Comparison of ENCODE assay signal across 11 cellular contexts in genomic region chr1:8680628-8681316, GRCh38.
DNase-seq lines count a peak whose midpoint lies in the region; ATAC-seq, FAIRE-seq and TF ChIP-seq lines count a peak whose summit lies in the region.
"Had no signal": no experiment of that assay in that cellular context is flagged by ENCODE, and none has a peak within 500 bp of the region (broad histone marks: within the 10 kb centered on the region; RNA-seq: fewer than 3 reads in every experiment).

No MANE protein-coding gene starts in this region.

- H3K36me3 ChIP-seq in HepG2 (replicated peaks in 1 of 2; ENCODE audit: control insufficient read depth in 1 of 2, insufficient read depth in 2 of 2, low read length in 2 of 2) = no peaks in the 10 kb centered on the region
- H3K36me3 ChIP-seq in tibial nerve = no peaks in the 10 kb centered on the region

- H3K9me3 ChIP-seq in HepG2 (ENCODE audit: low read length) = no peaks in the 10 kb centered on the region
- H3K9me3 ChIP-seq in tibial nerve = no peaks in the 10 kb centered on the region

- no peaks in the 10 kb centered on the region for H3K27me3 Mint-ChIP-seq in activated CD4-positive, alpha-beta T cell treated with anti-CD3 and anti-CD28 coated beads, Interleukin-2, amount 10 ng/mL, durations not matched to agents 24 days and 14 days
- H3K27me3 Mint-ChIP-seq in activated T-helper 17 cell treated with anti-CD3 and anti-CD28 coated beads, Interleukin-2, amount 50 U/mL, for 72 hours = no peaks in the 10 kb centered on the region

- no peak for TF ChIP-seq CTCF in HepG2 (CRISPR knock-in tag; IDR thresholded peaks at IDR 0.05)
- TF ChIP-seq CTCF in tibial nerve (IDR thresholded peaks at IDR 0.05) = no peak
- no peak for TF ChIP-seq CTCF in omental fat pad (IDR thresholded peaks at IDR 0.05)

- POLR2A ChIA-PET in HepG2 (lab: Yijun Ruan, JAX) = interaction anchor here (0.8 to 2.1 kb wide), 5 partner anchors 10 to 60 kb away, joined by 3 to 8 read pairs (median 3); no protein-coding TSS in a partner anchor

- peak overlapping the region; percentile 80 for H3K9ac ChIP-seq in HepG2 (ENCODE audit: insufficient read depth, low read depth, low read length)

- CTCF ChIA-PET in HepG2 (lab: Yijun Ruan, JAX; ENCODE audit: low intra/inter-chr PET ratio, low total read pairs) = interaction anchor here (0.7 kb wide), 1 partner anchor 46 kb away, joined by 3 read pairs; no protein-coding TSS in a partner anchor

- no peak overlapping the region for H3K27ac Mint-ChIP-seq in activated CD4-positive, alpha-beta T cell treated with anti-CD3 and anti-CD28 coated beads, Interleukin-2, amount 10 ng/mL, durations not matched to agents 24 days and 14 days
- H3K27ac Mint-ChIP-seq in activated T-helper 17 cell treated with anti-CD3 and anti-CD28 coated beads, Interleukin-2, amount 50 U/mL, for 72 hours = no peak overlapping the region

- peak; percentile 4 for ATAC-seq in activated T-helper 17 cell treated with anti-CD3 and anti-CD28 coated beads, Interleukin-2, amount 50 U/mL, for 72 hours (replicated peaks)
- peak; percentile 70 for ATAC-seq in HepG2
- ATAC-seq in omental fat pad (ENCODE audit: low FRiP score) = no peak

- H3K27me3 ChIP-seq in HepG2 (ENCODE audit: control insufficient read depth in 1 of 2, insufficient read depth in 2 of 2, low read length in 2 of 2) (no peaks in the 10 kb centered on the region; a peak in 1 of 5 replicates), tibial nerve (no peaks in the 10 kb centered on the region)

- no peak overlapping the region for H2AFZ ChIP-seq in HepG2 (ENCODE audit: low read length)

- DNase-seq in activated CD4-positive, alpha-beta T cell treated with anti-CD3 and anti-CD28 coated beads, Interleukin-2, amount 10 ng/mL, durations not matched to agents 24 days and 14 days = peak; percentile 37
- no peak for DNase-seq in activated CD4-positive, alpha-beta T cell treated with anti-CD3 and anti-CD28 coated beads, Interleukin-2, amount 50 U/mL, for 48 hours
- peak; percentile 31 for DNase-seq in HepG2 (ENCODE audit: low spot score)
- DNase-seq in tibial nerve (ENCODE audit: low spot score in 2 of 2) = no peak
- no peak for DNase-seq in globus pallidus (ENCODE audit: low spot score)
- no peak for DNase-seq in omental fat pad (ENCODE audit: low spot score)
- DNase-seq in medulla oblongata (ENCODE audit: extremely low spot score) = no peak
- DNase-seq: activated CD4-positive, alpha-beta T cell treated with anti-CD3 and anti-CD28 coated beads for 1 hour; cerebellar nuclear complex; NCI-H2107 had no signal

- H3K4me3 ChIP-seq in HepG2 (replicated peaks in 1 of 3; ENCODE audit: insufficient read depth in 1 of 3, low read depth in 2 of 3, low read length in 3 of 3) (peak overlapping the region; percentile 54 to 80 (median 67)), tibial nerve (peak overlapping the region in 3 of 4 donors; percentile 7 to 16 (median 7))

- peaks cover 33% of the 10 kb centered on the region for H3K4me1 Mint-ChIP-seq in activated CD4-positive, alpha-beta T cell treated with anti-CD3 and anti-CD28 coated beads, Interleukin-2, amount 10 ng/mL, durations not matched to agents 24 days and 14 days
- peaks cover 6% of the 10 kb centered on the region for H3K4me1 Mint-ChIP-seq in activated T-helper 17 cell treated with anti-CD3 and anti-CD28 coated beads, Interleukin-2, amount 50 U/mL, for 72 hours

- no peak for TF ChIP-seq RAD21 in HepG2 (CRISPR knock-in tag; IDR thresholded peaks at IDR 0.05)

- no peaks in the 10 kb centered on the region for H3K9me3 Mint-ChIP-seq in activated CD4-positive, alpha-beta T cell treated with anti-CD3 and anti-CD28 coated beads, Interleukin-2, amount 10 ng/mL, durations not matched to agents 24 days and 14 days
- H3K9me3 Mint-ChIP-seq in activated T-helper 17 cell treated with anti-CD3 and anti-CD28 coated beads, Interleukin-2, amount 50 U/mL, for 72 hours = no peaks in the 10 kb centered on the region

- TF ChIP-seq POLR2A in HepG2 (IDR thresholded peaks at IDR 0.05; ENCODE audit: insufficient read depth in 1 of 2, low read depth in 2 of 2, low read length in 2 of 2) = no peak
- no peak for TF ChIP-seq POLR2A in tibial nerve (IDR thresholded peaks at IDR 0.05)

- TSS peak; percentile 29 for BruUV-seq in HepG2 (replicated peaks; lab: Mats Ljungman, UMichigan)

- TF ChIP-seq EP300 in HepG2 (IDR thresholded peaks at IDR 0.05; ENCODE audit: low read depth in 2 of 2, low read length in 2 of 2) = no peak
- TF ChIP-seq EP300 in HepG2 (CRISPR knock-in tag; IDR thresholded peaks at IDR 0.05; ENCODE audit: borderline replicate concordance) = no peak
- TF ChIP-seq EP300 in tibial nerve (IDR thresholded peaks at IDR 0.05) = no peak

- WGBS in HepG2 (ENCODE audit: low lambda C conversion rate) = 1% methylated on average over 12 of the region's 12 CpGs
- WGBS in tibial nerve, 2 donors = 35 to 45% methylated on average over 12 of the region's 12 CpGs

- in situ Hi-C loops in HepG2 (cut with HindIII; ENCODE audit: extremely low pct_ligation_motif_present, low pct_unique_long_range_greater_than_20kb) = no loop called here

- peak overlapping the region; percentile 83 for H3K4me2 ChIP-seq in HepG2 (ENCODE audit: low read depth, low read length)

- intact Hi-C loops in activated CD4-positive, alpha-beta T cell treated with anti-CD3 and anti-CD28 coated beads, Interleukin-2, amount 10 ng/mL, durations not matched to agents 24 days and 14 days (cut with micrococcal nuclease) = loop anchor here (5.0 kb wide), 1 partner anchor 33 kb away; no protein-coding TSS in a partner anchor
- intact Hi-C loops in HepG2 (cut with micrococcal nuclease; ENCODE audit: unreplicated experiment) = loop anchor here (2.0 kb wide), 1 partner anchor 58 kb away; no protein-coding TSS in a partner anchor

- peak overlapping the region; percentile 90 for H3K27ac ChIP-seq in HepG2 (ENCODE audit: extremely low read length, insufficient read depth, low read length)
- H3K27ac ChIP-seq in tibial nerve = no peak overlapping the region

- no peak overlapping the region for H3K4me3 Mint-ChIP-seq in activated CD4-positive, alpha-beta T cell treated with anti-CD3 and anti-CD28 coated beads, Interleukin-2, amount 10 ng/mL, durations not matched to agents 24 days and 14 days
- H3K4me3 Mint-ChIP-seq in activated T-helper 17 cell treated with anti-CD3 and anti-CD28 coated beads, Interleukin-2, amount 50 U/mL, for 72 hours = no peak overlapping the region

- peaks cover 99% of the 10 kb centered on the region for H3K79me2 ChIP-seq in HepG2 (ENCODE audit: insufficient read depth, low read length)

- no peak for FAIRE-seq in HepG2 (lab: Jason Lieb, UNC)

- H3K4me1 ChIP-seq in HepG2 (ENCODE audit: insufficient read depth, low read length) = peaks cover 82% of the 10 kb centered on the region
- peaks cover 0 to 17% (median 0%) of the 10 kb centered on the region in 4 donors for H3K4me1 ChIP-seq in tibial nerve

- peaks cover 20% of the 10 kb centered on the region for H4K20me1 ChIP-seq in HepG2 (ENCODE audit: insufficient read depth, low read length)

- peaks cover 16% of the 10 kb centered on the region for H3K36me3 Mint-ChIP-seq in activated CD4-positive, alpha-beta T cell treated with anti-CD3 and anti-CD28 coated beads, Interleukin-2, amount 10 ng/mL, durations not matched to agents 24 days and 14 days (ENCODE audit: low read depth)
- no peaks in the 10 kb centered on the region for H3K36me3 Mint-ChIP-seq in activated T-helper 17 cell treated with anti-CD3 and anti-CD28 coated beads, Interleukin-2, amount 50 U/mL, for 72 hours (ENCODE audit: low read depth)

TF ChIP-seq in HepG2, 621 proteins besides CTCF, POLR2A, EP300 and RAD21:
- TF ChIP-seq ZNF614 (CRISPR knock-in tag; IDR thresholded peaks at IDR 0.05; ENCODE audit: borderline replicate concordance) = no peak
- 0 out of 2 replicates have a peak, but pooled peaks have one; percentile 5 for TF ChIP-seq TBX2 (CRISPR knock-in tag; IDR thresholded peaks at IDR 0.05; ENCODE audit: borderline replicate concordance)
- peak; percentile 59 for TF ChIP-seq ASH2L (IDR thresholded peaks at IDR 0.05; ENCODE audit: insufficient read length, low read depth, low read length)
- no peak for TF ChIP-seq TAF1 (CRISPR knock-in tag; IDR thresholded peaks at IDR 0.05)
- TF ChIP-seq RBFOX2 (IDR thresholded peaks at IDR 0.05; ENCODE audit: low read depth, low read length) = 0 out of 2 replicates have a peak, but pooled peaks have one; percentile 38
- TF ChIP-seq ARID3A (IDR thresholded peaks at IDR 0.05; ENCODE audit: low read depth, low read length) = 0 out of 2 replicates have a peak, but pooled peaks have one; percentile 30
TF ChIP-seq in HepG2: peak in this region for 4.

Comparison
In these comparisons a context has a peak if more than half of its experiments do, and no peak if none do; other contexts are left out.
1. DNase-seq: peak in activated CD4-positive, alpha-beta T cell treated with anti-CD3 and anti-CD28 coated beads, Interleukin-2, amount 10 ng/mL, durations not matched to agents 24 days and 14 days (single experiment) and HepG2 (single experiment); none in activated CD4-positive, alpha-beta T cell treated with anti-CD3 and anti-CD28 coated beads, Interleukin-2, amount 50 U/mL, for 48 hours (0 of 2), tibial nerve (0 of 2), globus pallidus (single experiment), omental fat pad (single experiment) and medulla oblongata (single experiment).